Comparison of ENCODE assay signal across 1 cellular context in genomic region chr17:28473542-28473941, GRCh38.
TF ChIP-seq lines count a peak whose summit lies in the region.

SLC13A2 (plus strand) TSS chr17:28473644; CDS start chr17:28473713, 69 bp downstream.

TF ChIP-seq in H1, 55 proteins besides CTCF, POLR2A, EP300 and RAD21 (continued from another document):
- no peak for TF ChIP-seq SP2 (IDR thresholded peaks at IDR 0.05; ENCODE audit: low read length)
- no peak for TF ChIP-seq CHD2 (IDR thresholded peaks at IDR 0.05; ENCODE audit: low read length)
- TF ChIP-seq CHD1 (IDR thresholded peaks at IDR 0.05; ENCODE audit: low read depth, low read length): no peak
